9 cellular contexts compared by ENCODE assay signal in the genomic region with DNA sequence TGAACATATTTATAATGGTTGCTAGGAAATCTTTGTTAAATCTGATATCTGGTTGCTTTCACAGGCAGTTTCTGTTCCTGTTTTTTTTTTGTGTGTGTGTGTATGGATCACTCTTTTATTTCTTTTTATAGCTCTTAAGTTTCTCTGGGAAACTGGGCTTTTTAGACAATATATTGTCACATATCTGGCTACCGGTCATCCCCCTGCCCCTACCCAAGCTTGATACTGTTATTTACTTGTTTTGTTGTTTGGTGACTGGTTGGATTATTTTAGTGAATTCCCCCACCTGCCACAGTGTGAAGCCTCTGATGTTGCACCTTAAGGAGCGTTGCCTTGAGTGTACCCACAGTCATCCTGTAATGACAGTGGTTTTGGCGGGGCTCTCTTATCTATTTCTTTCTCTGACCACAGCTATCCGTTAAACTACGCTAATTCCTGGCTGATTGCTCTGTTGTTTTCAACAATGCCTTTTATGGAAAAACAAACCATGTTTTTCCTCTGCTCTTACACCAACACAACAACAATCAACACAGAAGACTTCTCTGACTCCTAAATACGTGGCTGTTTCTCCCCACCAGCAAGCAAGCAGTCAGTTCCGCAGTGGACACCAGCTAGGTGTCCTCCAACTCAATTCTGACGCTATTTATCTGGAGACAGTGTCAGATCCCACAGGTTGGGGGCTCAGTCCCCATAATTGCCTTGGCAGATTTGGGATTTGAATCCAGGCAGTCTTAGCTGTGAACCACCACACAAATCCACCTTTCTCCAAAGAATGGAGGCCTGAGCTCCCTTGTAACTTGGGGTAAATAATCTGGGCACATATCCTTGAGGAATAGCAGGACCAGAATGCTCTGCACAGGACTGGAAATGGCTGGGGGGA.
DNase-seq lines count a peak whose midpoint lies in the region; ATAC-seq and TF ChIP-seq lines count a peak whose summit lies in the region.
"Had no signal": no experiment of that assay in that cellular context is flagged by ENCODE, and none has a peak within 500 bp of the region (broad histone marks: within the 10 kb centered on the region; RNA-seq: fewer than 3 reads in every experiment).

No MANE protein-coding gene starts in this region.

- no peak overlapping the region for H3K4me2 ChIP-seq in parathyroid adenoma (ENCODE audit: low read length)

- peak; percentile 39 for DNase-seq in NK-92 treated with Interleukin-12 subunit alpha and Interleukin-12 subunit beta, amount 100 ng/mL, for 24 hours (lab: John Stamatoyannopoulos, UW)
- DNase-seq in NK-92 (lab: John Stamatoyannopoulos, UW; ENCODE audit: unreplicated experiment) (no peak), adipocyte (ENCODE audit: low read depth) (no peak), GDM1 (lab: John Stamatoyannopoulos, UW) (no peak), C1 segment of cervical spinal cord (lab: John Stamatoyannopoulos, UW) (no peak), nucleus accumbens (lab: John Stamatoyannopoulos, UW) (no peak)

- H3K4me3 ChIP-seq in adipocyte (ENCODE audit: low read length) (no peak overlapping the region), parathyroid adenoma (ENCODE audit: low read depth, low read length) (no peak overlapping the region)

- peaks cover 71% of the 10 kb centered on the region for H3K4me1 ChIP-seq in adipocyte (ENCODE audit: control insufficient read depth, insufficient read depth, low read length)
- H3K4me1 ChIP-seq in parathyroid adenoma, result no peaks in the 10 kb centered on the region

- ATAC-seq in HG03442 (IDR thresholded peaks at IDR 0.05; ENCODE audit: unreplicated experiment), result peak; percentile 69
- ATAC-seq: Panc1 had no signal

- H3K9me3 ChIP-seq in adipocyte (ENCODE audit: control insufficient read depth, low read length), result no peaks in the 10 kb centered on the region
- no peaks in the 10 kb centered on the region for H3K9me3 ChIP-seq in parathyroid adenoma (ENCODE audit: control insufficient read depth, low read length)

- no peaks in the 10 kb centered on the region for H3K27me3 ChIP-seq in adipocyte (replicated peaks; ENCODE audit: control insufficient read depth, insufficient read depth, low read length)
- H3K27me3 ChIP-seq in parathyroid adenoma (ENCODE audit: control insufficient read depth, insufficient read depth, low read length), result no peaks in the 10 kb centered on the region

- H2AFZ ChIP-seq in parathyroid adenoma, result no peak overlapping the region

- H3K79me2 ChIP-seq in parathyroid adenoma, result no peaks in the 10 kb centered on the region

- no peak for TF ChIP-seq CTCF in parathyroid adenoma (IDR thresholded peaks at IDR 0.05)

- H3K27ac ChIP-seq in parathyroid adenoma, result peak overlapping the region; percentile 13

- H3K9ac ChIP-seq in adipocyte (ENCODE audit: low read length), result peak overlapping the region; percentile 24
- H3K9ac ChIP-seq in parathyroid adenoma, result no peak overlapping the region

- H3K36me3 ChIP-seq in adipocyte (ENCODE audit: control insufficient read depth, insufficient read depth, low read length, severe bottlenecking), result no peaks in the 10 kb centered on the region
- no peaks in the 10 kb centered on the region for H3K36me3 ChIP-seq in parathyroid adenoma (ENCODE audit: control insufficient read depth, insufficient read depth, low read length)
